20 cellular contexts compared by ENCODE assay signal in the genomic region with DNA sequence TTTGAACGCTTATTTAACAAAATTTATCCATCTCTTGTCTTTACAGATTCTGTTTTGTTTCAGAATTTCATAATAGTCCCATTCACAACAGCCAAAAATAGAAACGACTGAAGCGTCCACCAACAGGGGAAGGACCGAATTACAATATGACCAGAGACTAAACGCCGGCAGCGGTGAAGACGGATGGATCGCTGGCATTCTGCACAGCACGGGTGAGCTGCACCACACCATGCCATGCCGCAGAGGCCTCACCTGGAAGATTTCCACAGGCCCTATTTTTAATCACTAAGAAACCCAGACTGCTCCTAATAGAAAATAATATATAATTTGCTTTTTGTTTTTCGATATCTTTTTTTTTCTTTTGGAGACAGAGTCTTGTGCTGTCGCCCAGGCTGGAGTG.
"Had no signal": no experiment of that assay in that cellular context is flagged by ENCODE, and none has a peak within 500 bp of the region (broad histone marks: within the 10 kb centered on the region; RNA-seq: fewer than 3 reads in every experiment).

No MANE protein-coding gene starts in this region.

- DNase-seq: activated CD4-positive, alpha-beta T cell treated with anti-CD3 and anti-CD28 coated beads for 4 hours; activated CD4-positive, alpha-beta T cell treated with anti-CD3 and anti-CD28 coated beads, Interleukin-2, amount 50 U/mL, for 48 hours; activated CD4-positive, CD25-positive, alpha-beta regulatory T cell; activated gamma-delta T cell treated with Interleukin-2 at 50 U/mL for 16 hours; activated T-cell treated with anti-CD3 and anti-CD28 coated beads, Interleukin-2, amount 50 U/mL, for 72 hours; caudate nucleus; effector memory CD8-positive, alpha-beta T cell; gastrocnemius medialis; heart left ventricle; lower lobe of right lung; mesendoderm; naive B cell; nucleus accumbens; sigmoid colon; stimulated activated CD4-positive, alpha-beta T cell treated with anti-CD3 and anti-CD28 coated beads, Interleukin-2, amount 100 ng/mL, for 48 hours; stimulated activated CD8-positive, alpha-beta memory T cell treated with anti-CD3 and anti-CD28 coated beads, Interleukin-4, amount 100 ng/mL, for 48 hours; stimulated activated naive B cell treated with anti-CD40 and anti-IgM and Interleukin-4, amounts not matched to agents 10 μg/mL and 1 μg/mL and 100 μg/mL, for 72 hours; T1000; testis; trophoblast cell had no signal

- ATAC-seq: activated T-cell treated with anti-CD3 and anti-CD28 coated beads, Interleukin-2, amount 50 U/mL, for 72 hours; effector memory CD8-positive, alpha-beta T cell; gastrocnemius medialis; heart left ventricle; lower lobe of right lung; stimulated activated naive B cell treated with anti-CD40 and anti-IgM and Interleukin-4, amounts not matched to agents 10 μg/mL and 1 μg/mL and 100 μg/mL, for 72 hours had no signal
